Comparison of ENCODE assay signal across 14 cellular contexts in the genomic region with DNA sequence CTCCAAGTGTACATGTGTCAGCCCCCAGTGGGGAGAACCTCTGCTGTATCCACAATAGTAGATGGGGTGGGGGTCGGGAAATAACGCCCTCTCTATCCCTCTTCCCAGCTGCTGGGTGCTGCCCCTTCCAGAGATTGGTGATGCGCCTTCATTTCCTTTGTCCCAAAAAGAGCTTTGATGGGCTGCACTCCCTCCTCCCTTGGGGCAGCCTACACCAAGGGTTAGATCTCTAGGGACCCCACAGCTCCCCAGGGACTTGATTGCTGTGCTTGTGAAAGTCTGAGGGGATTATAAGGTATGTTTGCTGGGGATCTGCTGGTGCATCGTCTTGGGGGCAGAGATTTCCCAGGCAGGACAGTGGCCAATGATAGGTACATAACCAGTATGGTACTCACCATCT.
DNase-seq lines count a peak whose midpoint lies in the region; ATAC-seq, FAIRE-seq and TF ChIP-seq lines count a peak whose summit lies in the region.
"Had no signal": no experiment of that assay in that cellular context is flagged by ENCODE, and none has a peak within 500 bp of the region (broad histone marks: within the 10 kb centered on the region; RNA-seq: fewer than 3 reads in every experiment).

No MANE protein-coding gene starts in this region.

- SMC1A ChIA-PET in GM12878 (lab: Charles Lee; ENCODE audit: uncharacterized antibody, unreplicated experiment) = interaction anchor here (0.5 to 15.1 kb wide), 40 partner anchors 14 to 1084 kb away, joined by 3 to 164 read pairs (median 4); a partner anchor contains a TSS

- H3K27me3 ChIP-seq in KMS-11 (ENCODE audit: insufficient read depth, low read depth) (no peaks in the 10 kb centered on the region), GM12878 (replicated peaks in 1 of 2; ENCODE audit: control insufficient read depth in 2 of 2, insufficient read depth in 2 of 2, low read length in 1 of 2) (no peaks in the 10 kb centered on the region)

- POLR2A ChIA-PET in GM12878 (lab: Charles Lee) = interaction anchor here (1.3 to 1.5 kb wide), 3 partner anchors 100 to 436 kb away, joined by 3 to 4 read pairs (median 3); no protein-coding TSS in a partner anchor

- DNase-seq in GM12865 (ENCODE audit: low read depth) (peak; percentile 12), GM12878 (ENCODE audit: low read depth, low spot score) (no peak), activated gamma-delta T cell treated with Interleukin-2 at 50 U/mL for 16 hours (no peak)
- DNase-seq: C1 segment of cervical spinal cord; CD4-positive, alpha-beta memory T cell; COR-L47; DMS79 treated with DMSO at 0.1 percent for 48 hours; GF-D8 had no signal

- CTCF ChIA-PET in GM12878 (lab: Yijun Ruan, JAX) = interaction anchor here (0.7 to 4.7 kb wide), 39 partner anchors 8 to 1085 kb away, joined by 3 to 35 read pairs (median 4); a partner anchor contains a TSS

- no peak for TF ChIP-seq RAD21 in GM12878 (IDR thresholded peaks at IDR 0.05; ENCODE audit: insufficient read depth, low read depth, low read length)

- 5% methylated on average over 4 of the region's 4 CpGs for WGBS in GM12878 (ENCODE audit: insufficient coverage, insufficient replicate concordance, low lambda C conversion rate, missing lambda C conversion rate)

- H4K20me1 ChIP-seq in KMS-11 (ENCODE audit: insufficient read depth) (no peaks in the 10 kb centered on the region), GM12878 (ENCODE audit: control insufficient read depth, insufficient read depth) (no peaks in the 10 kb centered on the region)

- H3K4me1 ChIP-seq in KMS-11 (ENCODE audit: low read depth, poor library complexity, severe bottlenecking) = peaks cover 5% of the 10 kb centered on the region
- no peaks in the 10 kb centered on the region for H3K4me1 ChIP-seq in GM12878 (ENCODE audit: control insufficient read depth, insufficient read depth, low read length)

- in situ Hi-C loops in GM12878 (cut with MboI) = no loop called here

- no peak overlapping the region for H3K9ac ChIP-seq in KMS-11
- H3K9ac ChIP-seq in GM12878 (ENCODE audit: control insufficient read depth, insufficient read depth, low read length) = no peak overlapping the region
- H3K9ac ChIP-seq: GM23248 had no signal

- ATAC-seq in GM12878 = peak; percentile 49
- no peak for ATAC-seq in GM21737 (IDR thresholded peaks at IDR 0.05; ENCODE audit: unreplicated experiment)
- no peak for ATAC-seq in GM21515 (IDR thresholded peaks at IDR 0.05; ENCODE audit: unreplicated experiment)
- ATAC-seq: HCT116 had no signal

- RAD21 ChIA-PET in GM12878 (lab: Charles Lee; ENCODE audit: unreplicated experiment) = interaction anchor here (0.9 to 11.1 kb wide), 38 partner anchors 8 to 1085 kb away, joined by 3 to 122 read pairs (median 5); a partner anchor contains a TSS

- H3K4me2 ChIP-seq in KMS-11 (no peak overlapping the region), GM12878 (ENCODE audit: control insufficient read depth, insufficient read depth) (no peak overlapping the region)

- H3K36me3 ChIP-seq in KMS-11 (ENCODE audit: insufficient read depth) (no peaks in the 10 kb centered on the region), GM12878 (ENCODE audit: control insufficient read depth in 2 of 2, insufficient read depth in 2 of 2, low read length in 1 of 2) (no peaks in the 10 kb centered on the region)

- no peaks in the 10 kb centered on the region; the same call in 2 of the 3 replicates for H3K9me3 ChIP-seq in GM12878 (replicated peaks; ENCODE audit: control insufficient read depth, insufficient read depth, low read length)

- H3K4me3 ChIP-seq in GM12865 (ENCODE audit: low read depth, low read length) (no peak overlapping the region), KMS-11 (IDR thresholded peaks at IDR 0.05; ENCODE audit: insufficient read depth, low read depth, low read length) (no peak overlapping the region), GM12878 (no peak overlapping the region)
- H3K4me3 ChIP-seq: GM23248 had no signal

- intact Hi-C loops in GM12878 (cut with micrococcal nuclease; ENCODE audit: unreplicated experiment) = loop anchor here (1.0 to 10.0 kb wide), 7 partner anchors 106 to 1085 kb away; a partner anchor contains a TSS

- TF ChIP-seq CTCF in GM12865 (IDR thresholded peaks at IDR 0.05; ENCODE audit: insufficient read depth, low read depth, low read length, missing control alignments) (no peak), KMS-11 (conservative IDR thresholded peaks at IDR 0.05; ENCODE audit: low read depth, low read length) (no peak), GM12878 (IDR thresholded peaks at IDR 0.05 in 2 of 3, conservative IDR thresholded peaks at IDR 0.05 in 1 of 3; ENCODE audit: control insufficient read depth in 2 of 3, extremely low read depth in 1 of 3, insufficient read depth in 1 of 3, low read depth in 3 of 3, low read length in 3 of 3) (no peak)

- no peak overlapping the region for H3K27ac ChIP-seq in KMS-11
- H3K27ac ChIP-seq in GM12878 (ENCODE audit: control insufficient read depth, insufficient read depth) = no peak overlapping the region
- H3K27ac ChIP-seq: GM23248 had no signal

- BruUV-seq in GM12878 (replicated peaks; lab: Mats Ljungman, UMichigan) = no TSS peak

- H2AFZ ChIP-seq in KMS-11 (ENCODE audit: low read depth) = peak overlapping the region; percentile 36; the same call in 1 of the 2 replicates
- H2AFZ ChIP-seq in GM12878 (ENCODE audit: control insufficient read depth, low read depth, low read length) = no peak overlapping the region
- H2AFZ ChIP-seq: GM23248 had no signal

- no peak for FAIRE-seq in GM12878 (lab: Jason Lieb, UNC)
- FAIRE-seq: GM18507 had no signal

- H3K79me2 ChIP-seq in KMS-11 (ENCODE audit: insufficient read depth, low read depth) (no peaks in the 10 kb centered on the region), GM12878 (ENCODE audit: control insufficient read depth, insufficient read depth, low read length) (no peaks in the 10 kb centered on the region)

- no peak for TF ChIP-seq EP300 in GM12878 (IDR thresholded peaks at IDR 0.05; ENCODE audit: borderline replicate concordance in 1 of 2, control insufficient read depth in 1 of 2, low read depth in 2 of 2, low read length in 2 of 2)

- no peak for TF ChIP-seq POLR2A in GM12878 (IDR thresholded peaks at IDR 0.05; ENCODE audit: low read depth, low read length)

TF ChIP-seq in GM12878, 131 proteins besides CTCF, POLR2A, EP300 and RAD21:
- TF ChIP-seq DPF2 (IDR thresholded peaks at IDR 0.05) (0 out of 2 replicates have a peak, but pooled peaks have one; percentile 9), MEF2B (IDR thresholded peaks at IDR 0.05; ENCODE audit: partially characterized antibody, poor library complexity, severe bottlenecking) (peak; percentile 99), SPI1 (IDR thresholded peaks at IDR 0.05; ENCODE audit: borderline replicate concordance, insufficient read depth, low read depth, low read length) (no peak), MEF2A (IDR thresholded peaks at IDR 0.05; ENCODE audit: insufficient read depth, low read depth, low read length) (no peak), FOXM1 (IDR thresholded peaks at IDR 0.05; ENCODE audit: low read depth, low read length) (no peak), ZNF274 (IDR thresholded peaks at IDR 0.05; ENCODE audit: insufficient read depth, insufficient read length) (no peak), GATAD2B (conservative IDR thresholded peaks at IDR 0.05; ENCODE audit: low read depth) (peak; percentile 87), TBL1XR1 (IDR thresholded peaks at IDR 0.05; ENCODE audit: low read depth, low read length) (no peak), POU2F2 (IDR thresholded peaks at IDR 0.05; ENCODE audit: borderline replicate concordance, low read depth, low read length) (no peak), IKZF1 (conservative IDR thresholded peaks at IDR 0.05) (peak; percentile 66), RB1 (IDR thresholded peaks at IDR 0.05; ENCODE audit: borderline replicate concordance) (peak; percentile 86; the same call in 1 of the 2 replicates), ZNF207 (IDR thresholded peaks at IDR 0.05; ENCODE audit: borderline replicate concordance) (no peak), MYC (IDR thresholded peaks at IDR 0.05; ENCODE audit: insufficient read depth, insufficient read length, insufficient replicate concordance, low read length, severe bottlenecking) (no peak), NR2F1 (conservative IDR thresholded peaks at IDR 0.05) (peak; percentile 87), YBX1 (IDR thresholded peaks at IDR 0.05) (peak; percentile 85), TCF3 (IDR thresholded peaks at IDR 0.05; ENCODE audit: borderline replicate concordance, insufficient read depth, low read depth, low read length) (no peak), IKZF2 (IDR thresholded peaks at IDR 0.05) (peak in 1 of 2 experiments; percentile 11; a peak in 1 of 4 replicates)
- TF ChIP-seq, protein P1, sequence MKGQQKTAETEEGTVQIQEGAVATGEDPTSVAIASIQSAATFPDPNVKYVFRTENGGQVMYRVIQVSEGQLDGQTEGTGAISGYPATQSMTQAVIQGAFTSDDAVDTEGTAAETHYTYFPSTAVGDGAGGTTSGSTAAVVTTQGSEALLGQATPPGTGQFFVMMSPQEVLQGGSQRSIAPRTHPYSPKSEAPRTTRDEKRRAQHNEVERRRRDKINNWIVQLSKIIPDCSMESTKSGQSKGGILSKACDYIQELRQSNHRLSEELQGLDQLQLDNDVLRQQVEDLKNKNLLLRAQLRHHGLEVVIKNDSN (IDR thresholded peaks at IDR 0.05; ENCODE audit: borderline replicate concordance, extremely low read length, insufficient read depth, low read depth, low read length) = no peak
TF ChIP-seq in GM12878: peak in this region for 8.
